Comparison of ENCODE assay signal across 27 cellular contexts in the genomic region with DNA sequence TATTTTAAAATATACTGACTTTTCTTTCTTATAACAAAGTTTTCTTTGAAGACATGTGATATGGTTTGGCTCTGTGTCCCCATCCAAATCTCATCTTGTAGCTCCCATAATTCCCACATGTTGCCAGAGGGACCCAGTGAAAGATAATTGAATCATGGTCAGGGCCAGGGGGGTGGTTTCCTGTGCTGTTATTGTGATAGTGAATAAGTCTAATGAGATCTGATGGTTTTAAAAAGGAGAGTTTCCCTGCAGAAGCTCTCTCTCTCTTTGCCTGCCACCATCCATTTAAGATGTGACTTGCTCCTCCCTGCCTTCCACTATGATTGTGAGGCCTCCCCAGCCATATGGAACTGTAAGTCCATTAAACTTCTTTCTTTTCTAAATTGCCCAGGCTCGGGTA.
"Had no signal": no experiment of that assay in that cellular context is flagged by ENCODE, and none has a peak within 500 bp of the region (broad histone marks: within the 10 kb centered on the region; RNA-seq: fewer than 3 reads in every experiment).

No MANE protein-coding gene starts in this region.

- H3K27me3 ChIP-seq: ascending aorta, esophagus muscularis mucosa, foreskin keratinocyte, gastrocnemius medialis, heart right ventricle, hepatocyte had no signal

- H3K9me3 ChIP-seq: ascending aorta, esophagus muscularis mucosa, gastrocnemius medialis, heart right ventricle had no signal

- DNase-seq: activated CD4-positive, alpha-beta memory T cell treated with anti-CD3 and anti-CD28 coated beads for 36 hours; activated CD4-positive, alpha-beta T cell treated with anti-CD3 and anti-CD28 coated beads for 36 hours; activated CD4-positive, alpha-beta T cell treated with anti-CD3 and anti-CD28 coated beads, Interleukin-2, amount 10 ng/mL, durations not matched to agents 24 days and 14 days; activated CD4-positive, CD25-positive, alpha-beta regulatory T cell; activated CD4-positive, CD25-positive, alpha-beta regulatory T cell treated with anti-CD3 and anti-CD28 coated beads, Interleukin-2, amount 50 U/mL, for 72 hours; activated CD8-positive, alpha-beta memory T cell treated with anti-CD3 and anti-CD28 coated beads, Interleukin-2, amount 10 ng/mL, durations not matched to agents 7 days and 5 days; activated CD8-positive, alpha-beta memory T cell treated with anti-CD3 and anti-CD28 coated beads, Interleukin-2, amount 50 U/mL, for 4 hours; activated CD8-positive, alpha-beta T cell treated with anti-CD3 and anti-CD28 coated beads, Interleukin-2, amount 10 ng/mL, durations not matched to agents 7 days and 5 days; activated effector memory CD4-positive, alpha-beta T cell treated with anti-CD3 and anti-CD28 coated beads, Interleukin-2, amount 50 U/mL, for 16 hours; activated naive CD4-positive, alpha-beta T cell treated with anti-CD3 and anti-CD28 coated beads for 36 hours; activated naive CD8-positive, alpha-beta T cell treated with anti-CD3 and anti-CD28 coated beads for 36 hours; activated naive CD8-positive, alpha-beta T cell treated with anti-CD3 and anti-CD28 coated beads, Interleukin-2, amount 50 U/mL, for 24 hours; activated T-cell treated with anti-CD3 and anti-CD28 coated beads, Interleukin-2, amount 50 U/mL, for 1 hour; activated T-cell treated with anti-CD3 and anti-CD28 coated beads, Interleukin-2, amount 50 U/mL, for 48 hours; cortex of kidney; dermis blood vessel endothelial cell; effector CD4-positive, alpha-beta T cell; effector memory CD8-positive, alpha-beta T cell; erythroblast; foreskin keratinocyte; gastrocnemius medialis; glutamatergic neuron; heart right ventricle; T-helper 2 cell had no signal

- ATAC-seq: activated CD4-positive, alpha-beta T cell treated with anti-CD3 and anti-CD28 coated beads for 36 hours; activated CD8-positive, alpha-beta memory T cell treated with anti-CD3 and anti-CD28 coated beads, Interleukin-2, amount 10 ng/mL, durations not matched to agents 7 days and 5 days; activated CD8-positive, alpha-beta T cell treated with anti-CD3 and anti-CD28 coated beads, Interleukin-2, amount 10 ng/mL, durations not matched to agents 7 days and 5 days; activated naive CD8-positive, alpha-beta T cell treated with anti-CD3 and anti-CD28 coated beads, Interleukin-2, amount 50 U/mL, for 24 hours; effector memory CD8-positive, alpha-beta T cell; foreskin keratinocyte had no signal

- H3K4me3 ChIP-seq: ascending aorta, esophagus muscularis mucosa, gastrocnemius medialis, heart right ventricle, hepatocyte had no signal

- H3K36me3 ChIP-seq: ascending aorta, esophagus muscularis mucosa, gastrocnemius medialis, heart right ventricle had no signal

- H3K4me1 ChIP-seq: ascending aorta, esophagus muscularis mucosa, foreskin keratinocyte, gastrocnemius medialis had no signal

- H3K27ac ChIP-seq: ascending aorta, foreskin keratinocyte, gastrocnemius medialis, hepatocyte had no signal
